In the genomic region with DNA sequence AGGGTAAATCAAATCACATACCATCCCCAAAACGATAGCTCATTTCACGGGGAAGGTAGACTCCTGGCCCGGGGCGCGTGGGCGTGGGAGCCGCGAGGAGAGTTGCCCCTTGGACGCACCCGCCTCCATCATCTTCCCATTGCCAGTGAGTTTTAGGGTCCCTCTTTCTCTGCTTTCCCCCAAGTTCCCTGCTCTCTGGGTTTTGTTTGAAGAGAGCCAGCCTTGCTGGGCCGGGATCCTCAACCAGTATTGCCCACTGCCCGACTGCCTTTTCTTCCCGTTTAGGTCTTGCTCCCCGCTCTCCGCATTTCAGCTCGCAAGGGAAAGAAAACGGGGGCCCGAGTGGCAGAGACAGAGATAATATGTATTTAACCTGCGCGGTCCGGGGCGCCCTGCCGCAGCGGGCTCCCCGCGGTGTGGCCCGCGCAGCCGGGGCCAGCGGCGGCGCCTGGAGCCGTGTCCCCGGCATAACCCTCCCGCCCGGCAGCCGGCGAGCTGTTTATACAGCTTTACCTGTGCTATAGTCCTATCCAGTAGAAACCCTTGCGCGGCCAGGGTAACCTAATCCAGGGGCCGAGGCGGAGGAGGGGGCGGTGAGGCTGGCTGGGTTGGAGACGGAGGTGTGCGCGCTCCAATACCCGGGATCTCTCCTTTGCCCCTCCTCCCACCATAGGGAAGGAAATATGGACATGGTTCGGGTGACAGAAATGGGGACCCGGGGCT, we compare ENCODE assay signal across 8 cellular contexts. TPM values are rescaled to one million over a fixed set of nuclear protein-coding genes. Genes with fewer than 3 reads are reported as not detected.
DNase-seq lines count a peak whose midpoint lies in the region; ATAC-seq lines count a peak whose summit lies in the region.

No MANE protein-coding gene starts in this region.

- DNase-seq in COLO668 (lab: John Stamatoyannopoulos, UW; ENCODE audit: unreplicated experiment), result peak; percentile 29
- DNase-seq in Jurkat, Clone E6-1 (ENCODE audit: low read depth, low spot score), result no peak
- no peak for DNase-seq in RKO (ENCODE audit: low spot score)

- H3K9me3 ChIP-seq in ectodermal cell (ENCODE audit: control insufficient read depth, low read length) (no peaks in the 10 kb centered on the region), neuron (ENCODE audit: low read length) (no peaks in the 10 kb centered on the region)

- H3K4me1 ChIP-seq in ectodermal cell (ENCODE audit: control insufficient read depth, insufficient read depth, low read length), result peaks cover 60% of the 10 kb centered on the region
- H3K4me1 ChIP-seq in neuron (ENCODE audit: insufficient read depth, low read length), result peaks cover 21% of the 10 kb centered on the region

- H2AFZ ChIP-seq in neuron (ENCODE audit: low read depth, low read length), result peak overlapping the region; percentile 19

- 1% methylated on average over 45 to 49 of the region's 49 CpGs for WGBS in ectodermal cell, 2 experiments

- H3K27me3 ChIP-seq in ectodermal cell (ENCODE audit: control insufficient read depth, insufficient read depth, low read length, poor library complexity, severe bottlenecking) (peaks cover 100% of the 10 kb centered on the region), neuron (ENCODE audit: insufficient read depth, low read length) (peaks cover 94% of the 10 kb centered on the region)

- ATAC-seq in HG02623 (IDR thresholded peaks at IDR 0.05; ENCODE audit: unreplicated experiment), result no peak
- ATAC-seq in GM18502 (IDR thresholded peaks at IDR 0.05; ENCODE audit: poor library complexity, unreplicated experiment), result no peak
- no peak for ATAC-seq in HG02973 (IDR thresholded peaks at IDR 0.05; ENCODE audit: unreplicated experiment)

- 0 out of 2 replicates have a peak overlapping the region, but pooled peaks have one; percentile 3 for H3K4me3 ChIP-seq in Jurkat, Clone E6-1 (ENCODE audit: low read length)
- H3K4me3 ChIP-seq in ectodermal cell (ENCODE audit: insufficient read depth, low read depth, low read length) (peak overlapping the region; percentile 35), neuron (ENCODE audit: low read length) (no peak overlapping the region)

- no peak overlapping the region for H3K27ac ChIP-seq in ectodermal cell (ENCODE audit: insufficient read depth, low read depth, low read length, poor library complexity, severe bottlenecking)

- H3K36me3 ChIP-seq in ectodermal cell (ENCODE audit: control insufficient read depth, insufficient read depth, low read length) (no peaks in the 10 kb centered on the region), neuron (ENCODE audit: insufficient read depth, low read length) (no peaks in the 10 kb centered on the region)

RNA-seq across cellular contexts. Expression of gene GATA3, which starts 5.2 kb away (rescaled TPM):
- 30.5 TPM for polyA plus RNA-seq in Jurkat, Clone E6-1 (2012; ENCODE audit: insufficient read depth, insufficient read length)
- polyA plus RNA-seq in ectodermal cell (2013, experiment 1 of 4), result 1.8 TPM
- polyA plus RNA-seq in ectodermal cell (2013, experiment 2 of 4), result 1.3 TPM
- 1.8 TPM for polyA plus RNA-seq in ectodermal cell (2013, experiment 3 of 4)
- 1.3 TPM for polyA plus RNA-seq in ectodermal cell (2013, experiment 4 of 4)
